25 cellular contexts compared by ENCODE assay signal in genomic region chr13:25948910-25949309, GRCh38.
DNase-seq lines count a peak whose midpoint lies in the region; ATAC-seq and TF ChIP-seq lines count a peak whose summit lies in the region.
"Had no signal": no experiment of that assay in that cellular context is flagged by ENCODE, and none has a peak within 500 bp of the region (broad histone marks: within the 10 kb centered on the region; RNA-seq: fewer than 3 reads in every experiment).

No MANE protein-coding gene starts in this region.

- TF ChIP-seq CTCF in astrocyte of the spinal cord (IDR thresholded peaks at IDR 0.05; ENCODE audit: low read depth, low read length), result no peak
- no peak for TF ChIP-seq CTCF in foreskin keratinocyte (conservative IDR thresholded peaks at IDR 0.05)

- in situ Hi-C loops in astrocyte of the spinal cord (cut with HindIII; ENCODE audit: low sequenced_read_pairs), result no loop called here

- H3K4me1 ChIP-seq in foreskin keratinocyte, result peaks cover 8% of the 10 kb centered on the region
- H3K4me1 ChIP-seq: BE2C, HAP-1 had no signal

- H3K27ac ChIP-seq in foreskin keratinocyte, result no peak overlapping the region
- H3K27ac ChIP-seq: 22Rv1, SJSA1 had no signal

- peak; percentile 72 for ATAC-seq in foreskin keratinocyte
- ATAC-seq in GM21390 (IDR thresholded peaks at IDR 0.05; ENCODE audit: unreplicated experiment), result no peak
- no peak for ATAC-seq in GM21526 (IDR thresholded peaks at IDR 0.05; ENCODE audit: low FRiP score, unreplicated experiment)

- no peak overlapping the region for H3K4me3 ChIP-seq in astrocyte of the spinal cord (ENCODE audit: low read depth, low read length)
- H3K4me3 ChIP-seq: HAP-1, SJSA1 had no signal

- DNase-seq in NCI-H1694 treated with DMSO at 0.1 percent for 48 hours (lab: John Stamatoyannopoulos, UW), result peak; percentile 19
- no peak for DNase-seq in NCI-H1694 (lab: John Stamatoyannopoulos, UW)
- DNase-seq in astrocyte of the spinal cord (ENCODE audit: low read depth, low spot score), result peak; percentile 9
- DNase-seq in foreskin keratinocyte, result peak; percentile 15 to 59
- DNase-seq in dedifferentiated amniotic fluid mesenchymal stem cell (ENCODE audit: extremely low spot score), result no peak
- DNase-seq in NCI-H446 treated with DMSO at 0.1 percent for 48 hours (lab: John Stamatoyannopoulos, UW), result no peak
- DNase-seq: ACHN; BE2C; CD4-positive, CD25-positive, alpha-beta regulatory T cell; DMS153; GOT3; Karpas-422; NCI-H1092 treated with DMSO at 0.1 percent for 48 hours; NCI-H1436; NCI-H1930; NCI-H2107; NCI-H446; NCI-H526; Right ventricle myocardium superior; RPMI8226 had no signal

- H3K27me3 ChIP-seq in foreskin keratinocyte, result no peaks in the 10 kb centered on the region
- H3K27me3 ChIP-seq: SJSA1 had no signal

Comparison
In these comparisons a context has a peak if more than half of its experiments do, and no peak if none do; other contexts are left out.
1. DNase-seq: peak in NCI-H1694 treated with DMSO at 0.1 percent for 48 hours (single experiment), astrocyte of the spinal cord (single experiment) and foreskin keratinocyte (2 of 2); none in NCI-H1694 (single experiment), dedifferentiated amniotic fluid mesenchymal stem cell (single experiment) and NCI-H446 treated with DMSO at 0.1 percent for 48 hours (single experiment).